15 cellular contexts compared by ENCODE assay signal in genomic region chr5:60404171-60404570, GRCh38.
DNase-seq lines count a peak whose midpoint lies in the region; ATAC-seq and TF ChIP-seq lines count a peak whose summit lies in the region.
"Had no signal": no experiment of that assay in that cellular context is flagged by ENCODE, and none has a peak within 500 bp of the region (broad histone marks: within the 10 kb centered on the region; RNA-seq: fewer than 3 reads in every experiment).

No MANE protein-coding gene starts in this region.

- no peaks in the 10 kb centered on the region for H3K4me1 Mint-ChIP-seq in activated T-cell treated with anti-CD3 and anti-CD28 coated beads, Interleukin-2, amount 50 U/mL, for 72 hours (ENCODE audit: low read depth)
- H3K4me1 Mint-ChIP-seq: CD4-positive, alpha-beta memory T cell had no signal

- no peaks in the 10 kb centered on the region for H3K9me3 ChIP-seq in muscle layer of duodenum (ENCODE audit: control insufficient read depth in 1 of 2, low read length in 2 of 2)
- H3K9me3 ChIP-seq: BE2C had no signal

- no peak overlapping the region for H3K27ac Mint-ChIP-seq in activated T-cell treated with anti-CD3 and anti-CD28 coated beads, Interleukin-2, amount 50 U/mL, for 72 hours
- H3K27ac Mint-ChIP-seq: CD4-positive, alpha-beta memory T cell had no signal

- peaks cover 0 to 2% of the 10 kb centered on the region in 2 donors for H3K36me3 Mint-ChIP-seq in activated T-cell treated with anti-CD3 and anti-CD28 coated beads, Interleukin-2, amount 50 U/mL, for 72 hours (ENCODE audit: insufficient read depth in 2 of 2)
- H3K36me3 Mint-ChIP-seq: CD4-positive, alpha-beta memory T cell had no signal

- no peak overlapping the region for H3K4me3 Mint-ChIP-seq in activated T-cell treated with anti-CD3 and anti-CD28 coated beads, Interleukin-2, amount 50 U/mL, for 72 hours
- H3K4me3 Mint-ChIP-seq: CD4-positive, alpha-beta memory T cell had no signal

- DNase-seq in COLO829 (ENCODE audit: low spot score) (peak; percentile 18), M059J (ENCODE audit: low read depth) (peak; percentile 42), epithelial cell of esophagus (ENCODE audit: low read depth) (peak; percentile 23), HuH-7 (ENCODE audit: low spot score) (no peak), NCI-H2196 (lab: John Stamatoyannopoulos, UW; ENCODE audit: unreplicated experiment) (no peak)
- DNase-seq in activated CD4-positive, alpha-beta T cell treated with anti-CD3 and anti-CD28 coated beads, Interleukin-2, amount 50 U/mL, for 48 hours = no peak
- DNase-seq in activated T-cell treated with anti-CD3 and anti-CD28 coated beads, Interleukin-2, amount 50 U/mL, for 72 hours = no peak
- DNase-seq: BE2C; CD4-positive, alpha-beta memory T cell; GOT3; Karpas-422; NCI-H1417 treated with DMSO at 0.1 percent for 48 hours; NCI-H2029 treated with DMSO at 0.1 percent for 48 hours; NCI-H69 had no signal

- peak overlapping the region; percentile 16 for H3K27ac ChIP-seq in muscle layer of duodenum (ENCODE audit: low read length)

- H3K9me3 Mint-ChIP-seq in activated T-cell treated with anti-CD3 and anti-CD28 coated beads, Interleukin-2, amount 50 U/mL, for 72 hours = no peaks in the 10 kb centered on the region

- H3K4me3 ChIP-seq in epithelial cell of esophagus (ENCODE audit: low read length) (no peak overlapping the region), muscle layer of duodenum (ENCODE audit: low read depth in 1 of 2, low read length in 2 of 2) (no peak overlapping the region)

- no peak for TF ChIP-seq CTCF in epithelial cell of esophagus (IDR thresholded peaks at IDR 0.05; ENCODE audit: insufficient read depth, low read depth, low read length, missing control alignments)

- H3K27me3 ChIP-seq in muscle layer of duodenum (ENCODE audit: low read depth, low read length) = no peaks in the 10 kb centered on the region
- H3K27me3 ChIP-seq: BE2C had no signal

- no peaks in the 10 kb centered on the region for H3K4me1 ChIP-seq in muscle layer of duodenum (ENCODE audit: control insufficient read depth in 1 of 2, insufficient read depth in 2 of 2, low read length in 2 of 2)
- H3K4me1 ChIP-seq: BE2C had no signal

- no peaks in the 10 kb centered on the region for H3K36me3 ChIP-seq in muscle layer of duodenum (ENCODE audit: control insufficient read depth in 1 of 2, insufficient read depth in 2 of 2, low read length in 2 of 2)
- H3K36me3 ChIP-seq: BE2C had no signal

- no peak for ATAC-seq in activated T-cell treated with anti-CD3 and anti-CD28 coated beads, Interleukin-2, amount 50 U/mL, for 72 hours (replicated peaks in 1 of 2)

- no peaks in the 10 kb centered on the region for H3K27me3 Mint-ChIP-seq in activated T-cell treated with anti-CD3 and anti-CD28 coated beads, Interleukin-2, amount 50 U/mL, for 72 hours (ENCODE audit: low read depth)
- H3K27me3 Mint-ChIP-seq: CD4-positive, alpha-beta memory T cell had no signal

Comparison
In these comparisons a context has a peak if more than half of its experiments do, and no peak if none do; other contexts are left out.
1. DNase-seq: peak in COLO829 (single experiment), M059J (single experiment) and epithelial cell of esophagus (single experiment); none in HuH-7 (single experiment), activated CD4-positive, alpha-beta T cell treated with anti-CD3 and anti-CD28 coated beads, Interleukin-2, amount 50 U/mL, for 48 hours (0 of 2), activated T-cell treated with anti-CD3 and anti-CD28 coated beads, Interleukin-2, amount 50 U/mL, for 72 hours (0 of 2) and NCI-H2196 (single experiment).